In the genomic region with DNA sequence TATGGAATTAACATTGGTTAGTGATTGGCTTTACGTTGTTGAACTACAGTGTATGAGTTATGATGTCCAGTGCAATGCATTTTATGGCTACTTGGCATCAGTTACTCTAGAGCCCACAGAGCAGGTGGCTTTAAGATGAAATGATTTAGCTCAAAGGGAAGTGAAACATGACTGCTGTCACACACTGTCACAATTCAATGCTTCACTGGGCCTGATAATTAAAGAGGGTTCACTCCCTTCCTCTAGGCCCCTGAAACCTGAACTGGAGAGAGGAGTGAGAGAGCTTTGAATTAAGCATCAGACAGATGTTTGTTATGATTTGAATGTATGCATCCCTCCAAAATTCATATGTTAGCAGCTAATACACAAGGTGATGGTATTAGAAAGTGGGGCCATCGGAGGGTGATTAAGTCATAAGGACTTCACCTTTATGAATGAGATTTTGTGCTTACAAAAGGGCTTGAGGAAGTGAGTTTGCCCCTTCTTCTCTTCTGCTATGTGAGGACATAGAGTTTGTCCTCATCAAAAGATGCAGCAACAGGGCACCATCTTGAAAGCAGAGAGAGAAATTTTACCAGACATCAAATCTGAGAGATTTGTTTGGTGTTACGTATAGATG, we compare ENCODE assay signal across 9 cellular contexts.
DNase-seq lines count a peak whose midpoint lies in the region; ATAC-seq and TF ChIP-seq lines count a peak whose summit lies in the region.
"Had no signal": no experiment of that assay in that cellular context is flagged by ENCODE, and none has a peak within 500 bp of the region (broad histone marks: within the 10 kb centered on the region; RNA-seq: fewer than 3 reads in every experiment).

No MANE protein-coding gene starts in this region.

- peak; percentile 95 for ATAC-seq in GM18868 (IDR thresholded peaks at IDR 0.05; ENCODE audit: unreplicated experiment)
- ATAC-seq in GM21576 (IDR thresholded peaks at IDR 0.05; ENCODE audit: unreplicated experiment): peak; percentile 98
- peak; percentile 98 for ATAC-seq in HG03354 (IDR thresholded peaks at IDR 0.05; ENCODE audit: poor library complexity, severe bottlenecking, unreplicated experiment)
- peak; percentile 75 for ATAC-seq in mucosa of descending colon
- ATAC-seq in PC-3: no peak

- no peak overlapping the region for H3K4me2 ChIP-seq in PC-3 (ENCODE audit: low read length)
- H3K4me2 ChIP-seq in mesendoderm (ENCODE audit: low read length): no peak overlapping the region

- H3K4ac ChIP-seq in mesendoderm (ENCODE audit: low read depth, low read length): no peak overlapping the region

- H3K4me1 ChIP-seq in mucosa of descending colon (ENCODE audit: low read depth) (no peaks in the 10 kb centered on the region), stomach (no peaks in the 10 kb centered on the region), PC-3 (ENCODE audit: insufficient read depth, low read length) (no peaks in the 10 kb centered on the region), mesendoderm (ENCODE audit: control insufficient read depth, low read depth, low read length) (no peaks in the 10 kb centered on the region)

- no peak overlapping the region for H2AFZ ChIP-seq in PC-3 (ENCODE audit: low read length)

- DNase-seq in mucosa of descending colon: no peak
- DNase-seq in KG1 (lab: John Stamatoyannopoulos, UW): no peak
- DNase-seq in stomach: no peak
- DNase-seq in PC-3: no peak
- no peak for DNase-seq in mesendoderm
- DNase-seq: cerebellar nuclear complex had no signal

- H3F3A ChIP-seq in PC-3 (ENCODE audit: low read length, unreplicated experiment): no peaks in the 10 kb centered on the region

- TF ChIP-seq EP300 in stomach (IDR thresholded peaks at IDR 0.05): no peak

- WGBS in stomach, 5 donors: 84 to 92% (median 89%) methylated on average over 3 of the region's 3 CpGs
- no CpG with 5 or more reads among the region's 3 CpGs for WGBS in mesendoderm (ENCODE audit: extremely low coverage, insufficient coverage, low lambda C conversion rate)

- H4K5ac ChIP-seq in mesendoderm (ENCODE audit: low read length): no peak overlapping the region

- no peaks in the 10 kb centered on the region for H4K20me1 ChIP-seq in PC-3 (ENCODE audit: low read length)

- intact Hi-C loops in mucosa of descending colon (cut with DNase I, micrococcal nuclease) (no loop called here), stomach (cut with DNase I; ENCODE audit: low total_unique reads) (no loop called here), PC-3 (cut with micrococcal nuclease) (no loop called here)

- no peaks in the 10 kb centered on the region for H3K9me3 ChIP-seq in mucosa of descending colon
- no peaks in the 10 kb centered on the region for H3K9me3 ChIP-seq in stomach
- no peaks in the 10 kb centered on the region for H3K9me3 ChIP-seq in PC-3 (ENCODE audit: low read length)

- H3K79me1 ChIP-seq in mesendoderm (ENCODE audit: low read length): no peaks in the 10 kb centered on the region

- no peak overlapping the region for H4K8ac ChIP-seq in mesendoderm (ENCODE audit: low read depth, low read length)

- no peaks in the 10 kb centered on the region for H3K9me2 ChIP-seq in PC-3 (replicated peaks; ENCODE audit: low read length)

- H3K79me2 ChIP-seq in PC-3 (ENCODE audit: low read length) (no peaks in the 10 kb centered on the region), mesendoderm (ENCODE audit: control insufficient read depth, insufficient read depth, low read length) (no peaks in the 10 kb centered on the region)

- H3K9ac ChIP-seq in PC-3 (ENCODE audit: low read length) (no peak overlapping the region), mesendoderm (ENCODE audit: low read length) (no peak overlapping the region)

- H2BK5ac ChIP-seq in mesendoderm (ENCODE audit: low read length): no peak overlapping the region

- TF ChIP-seq POLR2A in stomach (IDR thresholded peaks at IDR 0.05): no peak

- BruUV-seq in PC-3 (replicated peaks; lab: Mats Ljungman, UMichigan): no TSS peak

- H3K4me3 ChIP-seq in mucosa of descending colon: no peak overlapping the region
- no peak overlapping the region for H3K4me3 ChIP-seq in stomach
- no peak overlapping the region for H3K4me3 ChIP-seq in PC-3 (ENCODE audit: low read length)
- H3K4me3 ChIP-seq in mesendoderm (ENCODE audit: low read length): no peak overlapping the region

- POLR2A ChIA-PET in PC-3 (lab: Charles Lee; ENCODE audit: unreplicated experiment): no interaction called here

- CTCF ChIA-PET in PC-3 (lab: Charles Lee): no interaction called here

- H3K27ac ChIP-seq in stomach: no peak overlapping the region
- no peak overlapping the region for H3K27ac ChIP-seq in PC-3 (ENCODE audit: low read length)
- no peak overlapping the region for H3K27ac ChIP-seq in mesendoderm (ENCODE audit: low read depth, low read length)

- H2AK5ac ChIP-seq in mesendoderm (ENCODE audit: low read length): no peak overlapping the region

- H3K18ac ChIP-seq in mesendoderm (ENCODE audit: low read length): no peak overlapping the region

- H3K36me3 ChIP-seq in mucosa of descending colon (ENCODE audit: low read depth) (no peaks in the 10 kb centered on the region), stomach (no peaks in the 10 kb centered on the region), PC-3 (ENCODE audit: low read depth, low read length) (no peaks in the 10 kb centered on the region), mesendoderm (ENCODE audit: control insufficient read depth, insufficient read depth, low read length) (no peaks in the 10 kb centered on the region)

- H3K56ac ChIP-seq in mesendoderm (ENCODE audit: low read length): no peak overlapping the region

- H3K23ac ChIP-seq in mesendoderm (ENCODE audit: low read length): no peak overlapping the region

- H3K27me3 ChIP-seq in stomach (peaks cover 0 to 6% (median 0%) of the 10 kb centered on the region in 3 donors), PC-3 (ENCODE audit: low read length) (peaks cover 24% of the 10 kb centered on the region; the same call in 1 of the 2 replicates), mesendoderm (ENCODE audit: insufficient read depth, low read length, poor library complexity) (no peaks in the 10 kb centered on the region)

- H2BK15ac ChIP-seq in mesendoderm (replicated peaks; ENCODE audit: low read depth): no peak overlapping the region

- TF ChIP-seq CTCF in mucosa of descending colon (IDR thresholded peaks at IDR 0.05) (no peak), stomach (IDR thresholded peaks at IDR 0.05) (no peak), PC-3 (conservative IDR thresholded peaks at IDR 0.05; ENCODE audit: low read depth, low read length) (no peak)

- no peak overlapping the region for H2BK120ac ChIP-seq in mesendoderm (ENCODE audit: low read depth, low read length)
